In genomic region chr5:36710039-36710438, GRCh38 we compare ENCODE assay signal across 34 cellular contexts.
"Had no signal": no experiment of that assay in that cellular context is flagged by ENCODE, and none has a peak within 500 bp of the region (broad histone marks: within the 10 kb centered on the region; RNA-seq: fewer than 3 reads in every experiment).

No MANE protein-coding gene starts in this region.

- H3K27me3 ChIP-seq: MG63 had no signal

- DNase-seq: Karpas-422, Kasumi-1, MG63, MM.1S, MV-4-11, NCI-H1048, NCI-H1092, NCI-H1092 treated with DMSO at 0.1 percent for 48 hours, NCI-H1105, NCI-H1105 treated with DMSO at 0.1 percent for 48 hours, NCI-H1417, NCI-H1417 treated with DMSO at 0.1 percent for 48 hours, NCI-H1436, NCI-H1436 treated with DMSO at 0.1 percent for 48 hours, NCI-H146, NCI-H1694, NCI-H1694 treated with DMSO at 0.1 percent for 48 hours, NCI-H187, NCI-H187 treated with DMSO at 0.1 percent for 48 hours, NCI-H1930, NCI-H2029, NCI-H2029 treated with DMSO at 0.1 percent for 48 hours, NCI-H2081, NCI-H2081 treated with DMSO at 0.1 percent for 48 hours, NCI-H2107, NCI-H2171, NCI-H2171 treated with DMSO at 0.1 percent for 48 hours, NCI-H2227 treated with DMSO at 0.1 percent for 48 hours, NCI-H226, NCI-H345, NCI-H446, NCI-H446 treated with DMSO at 0.1 percent for 48 hours, NCI-H510A, NCI-H510A treated with DMSO at 0.1 percent for 48 hours had no signal

- H3K4me3 ChIP-seq: MG63 had no signal

- H3K36me3 ChIP-seq: MG63 had no signal

- H3K9me3 ChIP-seq: MG63 had no signal
